8 cellular contexts compared by ENCODE assay signal in the genomic region with DNA sequence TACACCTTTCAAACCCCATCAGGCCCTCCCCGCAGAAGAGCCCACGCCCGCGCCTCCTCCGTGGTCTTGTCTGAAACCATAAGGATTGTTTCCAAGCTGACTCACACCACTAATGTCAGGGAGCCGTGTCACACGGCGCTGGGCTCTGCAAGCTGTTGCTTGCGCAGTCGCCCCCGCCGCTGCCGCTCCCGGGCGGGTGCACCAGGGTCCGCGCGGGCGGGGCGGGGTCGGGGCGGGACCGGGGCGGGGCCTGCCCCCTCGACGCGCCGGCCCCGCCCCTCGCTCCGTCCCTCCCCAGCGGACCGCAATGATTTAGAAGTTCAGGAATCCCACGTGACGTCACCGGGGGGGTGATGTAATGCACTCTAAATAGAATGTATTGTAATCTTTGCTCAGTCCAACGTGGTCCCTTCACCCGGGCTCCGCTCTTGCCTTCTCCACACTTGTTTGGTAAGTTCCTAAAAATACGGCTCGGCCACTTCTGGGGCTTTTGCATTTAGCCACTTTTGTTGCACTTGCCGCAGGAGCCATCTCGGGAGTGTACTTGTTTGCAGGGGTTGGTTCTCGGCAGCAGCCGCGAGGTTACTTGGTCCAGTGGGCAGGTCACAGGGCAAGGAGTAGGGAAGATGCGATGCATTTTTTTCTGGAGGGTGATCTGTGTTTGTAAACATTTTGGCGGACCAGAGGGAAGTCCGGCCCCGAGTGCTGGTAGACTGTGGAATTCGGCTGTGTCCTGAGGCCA. TPM values are rescaled to one million over a fixed set of nuclear protein-coding genes. Genes with fewer than 3 reads are reported as not detected.
DNase-seq lines count a peak whose midpoint lies in the region; ATAC-seq and TF ChIP-seq lines count a peak whose summit lies in the region.

No MANE protein-coding gene starts in this region.

- TF ChIP-seq CTCF in AG09309 (IDR thresholded peaks at IDR 0.05; ENCODE audit: control insufficient read depth, insufficient read depth, low read depth, low read length, missing control alignments), result no peak

- no peaks in the 10 kb centered on the region for H3K36me3 ChIP-seq in H7 (replicated peaks; ENCODE audit: control insufficient read depth, insufficient read depth, low read length)

- DNase-seq in AG09309 (ENCODE audit: low read depth) (peak; percentile 84), H7 (peak; percentile 94), NCI-H2196 treated with DMSO at 0.1 percent for 48 hours (lab: John Stamatoyannopoulos, UW; ENCODE audit: unreplicated experiment) (peak; percentile 27), dedifferentiated amniotic fluid mesenchymal stem cell (ENCODE audit: extremely low spot score) (peak; percentile 97), left colon (peak; percentile 79 to 85)
- DNase-seq in activated CD4-positive, alpha-beta T cell treated with anti-CD3 and anti-CD28 coated beads for 4 hours, result peak; percentile 70 to 71
- DNase-seq in stimulated activated CD4-positive, alpha-beta T cell treated with anti-CD3 and anti-CD28 coated beads, Interleukin-15, amount 100 ng/mL, for 48 hours (ENCODE audit: low read depth in 2 of 2), result peak; percentile 61

- peak overlapping the region; percentile 45 for H3K4me3 ChIP-seq in AG09309 (ENCODE audit: control insufficient read depth, low read depth, low read length)
- H3K4me3 ChIP-seq in H7 (ENCODE audit: insufficient read depth, low read depth, low read length), result peak overlapping the region; percentile 53

- peaks cover 42% of the 10 kb centered on the region for H3K27me3 ChIP-seq in H7 (ENCODE audit: control insufficient read depth, insufficient read depth, low read length)

- ATAC-seq in left colon (peak; percentile 42), HG03025 (IDR thresholded peaks at IDR 0.05; ENCODE audit: low FRiP score, unreplicated experiment) (no peak)

- intact Hi-C loops in left colon (cut with DNase I, micrococcal nuclease), result no loop called here

RNA-seq across cellular contexts. Expression of a gene that starts 3.2 kb away (rescaled TPM):
- 1.8 and 7.7 TPM in 2 replicates for total RNA-seq in H7 (2014; rRNA removed; shearing (Covaris generic))
- 1 to 10 TPM; 1.8 to 2.4 TPM for total RNA-seq in left colon

Comparison
In these comparisons a context has a peak if more than half of its experiments do, and no peak if none do; other contexts are left out.
1. DNase-seq: peak in every context shown above with its lines; median percentile 97 in dedifferentiated amniotic fluid mesenchymal stem cell; 94 in H7; 84 in AG09309; 82 in left colon; 70 in activated CD4-positive, alpha-beta T cell treated with anti-CD3 and anti-CD28 coated beads for 4 hours; 61 in stimulated activated CD4-positive, alpha-beta T cell treated with anti-CD3 and anti-CD28 coated beads, Interleukin-15, amount 100 ng/mL, for 48 hours; 27 in NCI-H2196 treated with DMSO at 0.1 percent for 48 hours.